ENCODE assay signal across 8 cellular contexts in the genomic region with DNA sequence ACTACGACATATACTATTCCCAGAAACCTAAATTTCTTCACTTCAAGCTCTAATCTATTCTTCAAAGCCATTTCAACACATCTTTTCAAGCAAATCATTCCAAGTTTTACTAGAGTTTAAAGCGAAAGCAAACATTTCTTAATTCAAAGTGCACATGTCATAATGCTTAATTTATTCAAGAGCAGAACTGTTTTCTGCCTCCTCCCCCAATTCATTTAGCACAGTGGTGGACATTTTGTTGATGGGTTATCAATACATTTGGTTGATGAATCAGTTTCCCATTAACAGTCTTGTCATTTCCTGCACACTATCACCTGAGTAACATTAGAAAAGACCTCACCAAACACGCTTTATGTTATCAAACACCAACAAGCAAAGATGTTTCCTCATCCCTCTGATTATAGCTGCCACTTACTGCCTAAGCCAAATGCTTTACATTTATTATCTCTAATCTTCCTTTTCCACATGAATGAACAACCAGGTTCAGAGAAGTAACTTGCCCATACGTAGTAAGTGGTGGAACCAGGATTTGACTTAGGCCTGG. TPM values are rescaled to one million over a fixed set of nuclear protein-coding genes. Genes with fewer than 3 reads are reported as not detected.
DNase-seq lines count a peak whose midpoint lies in the region; ATAC-seq and TF ChIP-seq lines count a peak whose summit lies in the region.

No MANE protein-coding gene starts in this region.

- H3K4me1 Mint-ChIP-seq in CD14-positive monocyte: peaks cover 55% of the 10 kb centered on the region
- peaks cover 29% of the 10 kb centered on the region for H3K4me1 Mint-ChIP-seq in nephron progenitor cell

- H3K4me3 Mint-ChIP-seq in CD14-positive monocyte: peak overlapping the region in 1 of 2 donors; percentile 54
- H3K4me3 Mint-ChIP-seq in nephron progenitor cell: peak overlapping the region; percentile 96

- H3K9ac ChIP-seq in Loucy (ENCODE audit: low read depth, low read length, poor library complexity, severe bottlenecking): peak overlapping the region; percentile 99

- peaks cover 7 to 11% of the 10 kb centered on the region in 2 donors for H3K36me3 Mint-ChIP-seq in CD14-positive monocyte
- H3K36me3 Mint-ChIP-seq in nephron progenitor cell (ENCODE audit: low read depth): peaks cover 51% of the 10 kb centered on the region

- no peak for DNase-seq in CD14-positive monocyte (ENCODE audit: low spot score)
- no peak for DNase-seq in coronary artery (ENCODE audit: low spot score)
- no peak for DNase-seq in nephron progenitor cell
- DNase-seq in posterior cingulate gyrus: no peak
- no peak for DNase-seq in NCI-H2029 (lab: John Stamatoyannopoulos, UW)

- peaks cover 68% of the 10 kb centered on the region for H3K79me2 ChIP-seq in Loucy (ENCODE audit: insufficient read depth, low read length)

- H3K27me3 ChIP-seq in Loucy (ENCODE audit: insufficient read depth, low read length, poor library complexity, severe bottlenecking): no peaks in the 10 kb centered on the region

- peaks cover 61% of the 10 kb centered on the region for H4K20me1 ChIP-seq in Loucy (ENCODE audit: insufficient read depth, low read length, poor library complexity, severe bottlenecking)

- no peak overlapping the region for H2AFZ ChIP-seq in Loucy (ENCODE audit: low read length)

- H3K36me3 ChIP-seq in Loucy (ENCODE audit: insufficient read depth, low read length): peaks cover 3% of the 10 kb centered on the region; the same call in 1 of the 2 replicates

- H3K27me3 Mint-ChIP-seq in CD14-positive monocyte (ENCODE audit: low read depth in 3 of 3) (no peaks in the 10 kb centered on the region), nephron progenitor cell (ENCODE audit: low read depth, poor library complexity) (no peaks in the 10 kb centered on the region)

- no peak for TF ChIP-seq CTCF in CD14-positive monocyte (IDR thresholded peaks at IDR 0.05)
- TF ChIP-seq CTCF in Loucy (conservative IDR thresholded peaks at IDR 0.05; ENCODE audit: low read length): no peak
- no peak for TF ChIP-seq CTCF in coronary artery (IDR thresholded peaks at IDR 0.05)
- TF ChIP-seq CTCF in nephron progenitor cell (IDR thresholded peaks at IDR 0.05): no peak

- ATAC-seq in GM21381 (IDR thresholded peaks at IDR 0.05; ENCODE audit: unreplicated experiment) (no peak), GM21529 (IDR thresholded peaks at IDR 0.05; ENCODE audit: unreplicated experiment) (no peak)

- H3K27ac ChIP-seq in coronary artery: peak overlapping the region; percentile 19 to 100

- H3K27ac Mint-ChIP-seq in CD14-positive monocyte: peak overlapping the region; percentile 60 to 91 (median 81)
- peak overlapping the region; percentile 5 for H3K27ac Mint-ChIP-seq in nephron progenitor cell

- H3F3A ChIP-seq in Loucy (ENCODE audit: low read depth): 0 out of 2 replicates have a peak, but pooled peaks cover 7% of the 10 kb centered on the region

- no peaks in the 10 kb centered on the region for H3K9me3 ChIP-seq in Loucy (ENCODE audit: insufficient read depth, low read depth, low read length)

- no peaks in the 10 kb centered on the region for H3K9me2 ChIP-seq in Loucy (replicated peaks; ENCODE audit: low read depth, low read length)

- intact Hi-C loops in CD14-positive monocyte (cut with micrococcal nuclease): loop anchor here (5.0 to 10.0 kb wide), 3 partner anchors 292 to 672 kb away; a partner anchor contains a TSS
- intact Hi-C loops in posterior cingulate gyrus (cut with DNase I): loop anchor here (5.0 kb wide), 1 partner anchor 297 kb away; no protein-coding TSS in a partner anchor

- H3K4me2 ChIP-seq in Loucy (ENCODE audit: low read depth, low read length, poor library complexity, severe bottlenecking): peak overlapping the region; percentile 92

- H3K9me3 Mint-ChIP-seq in CD14-positive monocyte: peaks cover 0 to 4% (median 0%) of the 10 kb centered on the region in 7 donors
- H3K9me3 Mint-ChIP-seq in nephron progenitor cell: peaks cover 36% of the 10 kb centered on the region

- peaks cover 29% of the 10 kb centered on the region for H3K4me1 ChIP-seq in Loucy (ENCODE audit: insufficient read depth, low read length, poor library complexity, severe bottlenecking)

- H3K4me3 ChIP-seq in Loucy (ENCODE audit: low read length, poor library complexity, severe bottlenecking) (peak overlapping the region; percentile 97), coronary artery (peak overlapping the region; percentile 90)

RNA-seq across cellular contexts. Expression of a gene that starts 2.0 kb away (rescaled TPM):
- 10 to 100 TPM; 38.4 to 55.5 TPM for polyA plus RNA-seq in CD14-positive monocyte

RNA-seq across cellular contexts. Expression of a gene that starts 51.0 kb away (rescaled TPM):
- polyA plus RNA-seq in CD14-positive monocyte: 1 to 10 TPM; 6.3 to 7.5 TPM

RNA-seq across cellular contexts. Expression of a gene that starts 56.0 kb away (rescaled TPM):
- polyA plus RNA-seq in CD14-positive monocyte: not detected

RNA-seq across cellular contexts. Expression of a gene that starts 56.6 kb away (rescaled TPM):
- under 1 TPM in 1 of 2 donors, not detected in 1; 0.42 TPM for polyA plus RNA-seq in CD14-positive monocyte
